Comparison of ENCODE assay signal across 8 cellular contexts in the genomic region with DNA sequence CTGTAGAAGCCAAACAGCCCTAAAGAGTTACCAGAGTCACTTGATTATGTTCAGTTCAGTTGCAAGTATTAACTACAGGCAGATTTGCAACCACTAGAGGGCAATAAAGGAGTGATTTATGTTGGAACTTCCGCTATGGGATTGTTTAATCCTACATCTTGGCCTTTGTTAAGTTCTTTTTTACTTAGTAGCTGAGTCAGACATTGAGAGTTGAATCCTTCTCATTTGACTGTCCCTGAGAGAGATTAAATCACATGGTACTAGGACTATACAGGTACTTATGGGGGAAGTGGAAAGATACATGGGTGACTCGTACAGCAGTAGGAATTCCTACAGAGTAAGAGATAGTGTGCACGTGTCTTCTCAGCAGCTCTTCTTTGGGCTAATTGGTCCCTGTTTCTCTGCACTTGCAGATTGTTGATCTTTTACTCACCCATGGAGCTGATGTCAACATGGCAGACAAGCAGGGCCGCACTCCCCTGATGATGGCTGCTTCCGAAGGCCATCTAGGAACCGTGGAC. TPM values are rescaled to one million over a fixed set of nuclear protein-coding genes. Genes with fewer than 3 reads are reported as not detected.
DNase-seq lines count a peak whose midpoint lies in the region; ATAC-seq and TF ChIP-seq lines count a peak whose summit lies in the region.

No MANE protein-coding gene starts in this region.

- no peak overlapping the region for H3K4me3 Mint-ChIP-seq in stimulated activated naive B cell treated with anti-CD40 and anti-IgM and Interleukin-4, amounts not matched to agents 10 μg/mL and 1 μg/mL and 100 μg/mL, for 72 hours

- intact Hi-C loops in adrenal gland (cut with DNase I): loop anchor here (5.0 to 10.0 kb wide), 3 partner anchors 321 to 701 kb away; no protein-coding TSS in a partner anchor

- H2AFZ ChIP-seq in hepatocyte: no peak overlapping the region

- H3K79me2 ChIP-seq in hepatocyte: no peaks in the 10 kb centered on the region

- H3K9me2 ChIP-seq in hepatocyte (replicated peaks; ENCODE audit: insufficient read depth): no peaks in the 10 kb centered on the region

- no peak overlapping the region for H3K4me2 ChIP-seq in hepatocyte

- H3K36me3 ChIP-seq in adrenal gland (replicated peaks in 1 of 2) (no peaks in the 10 kb centered on the region), hepatocyte (replicated peaks; ENCODE audit: insufficient read depth, low read depth) (no peaks in the 10 kb centered on the region)

- H3K27ac ChIP-seq in adrenal gland (no peak overlapping the region), hepatocyte (no peak overlapping the region)

- no peak overlapping the region for H3K27ac Mint-ChIP-seq in stimulated activated naive B cell treated with anti-CD40 and anti-IgM and Interleukin-4, amounts not matched to agents 10 μg/mL and 1 μg/mL and 100 μg/mL, for 72 hours

- TF ChIP-seq POLR2A in adrenal gland (IDR thresholded peaks at IDR 0.05): no peak

- H3K27me3 ChIP-seq in adrenal gland (no peaks in the 10 kb centered on the region), hepatocyte (no peaks in the 10 kb centered on the region)

- H3K9me3 Mint-ChIP-seq in stimulated activated naive B cell treated with anti-CD40 and anti-IgM and Interleukin-4, amounts not matched to agents 10 μg/mL and 1 μg/mL and 100 μg/mL, for 72 hours: no peaks in the 10 kb centered on the region

- DNase-seq in AG10803 (ENCODE audit: low read depth) (peak; percentile 85), GM13976 (ENCODE audit: low spot score) (peak; percentile 57), NCI-H2196 treated with DMSO at 0.1 percent for 48 hours (lab: John Stamatoyannopoulos, UW; ENCODE audit: unreplicated experiment) (peak; percentile 43), adrenal gland (no peak), hepatocyte (ENCODE audit: low spot score) (peak; percentile 78), GM19238 (ENCODE audit: insufficient read length, low spot score) (no peak)
- DNase-seq in stimulated activated naive B cell treated with anti-CD40 and anti-IgM and Interleukin-4, amounts not matched to agents 10 μg/mL and 1 μg/mL and 100 μg/mL, for 72 hours: no peak

- no peaks in the 10 kb centered on the region for H4K20me1 ChIP-seq in hepatocyte (ENCODE audit: insufficient read depth, poor library complexity, severe bottlenecking)

- H3K4me3 ChIP-seq in AG10803 (ENCODE audit: low read length) (no peak overlapping the region), adrenal gland (no peak overlapping the region), hepatocyte (no peak overlapping the region)

- no peaks in the 10 kb centered on the region for H3K9me3 ChIP-seq in adrenal gland (replicated peaks in 1 of 3)
- H3K9me3 ChIP-seq in hepatocyte (ENCODE audit: low read depth): no peaks in the 10 kb centered on the region

- in situ Hi-C loops in GM13976 (cut with MboI; ENCODE audit: low sequenced_read_pairs, unreplicated experiment): loop anchor here (25.0 kb wide), 1 partner anchor 718 kb away; no protein-coding TSS in a partner anchor

- WGBS in adrenal gland, 4 donors: 71 to 76% (median 74%) methylated on average over 6 of the region's 6 CpGs
- 88% methylated on average over 6 of the region's 6 CpGs for WGBS in hepatocyte (ENCODE audit: low lambda C conversion rate, missing lambda C conversion rate)

- no peaks in the 10 kb centered on the region for H3K27me3 Mint-ChIP-seq in stimulated activated naive B cell treated with anti-CD40 and anti-IgM and Interleukin-4, amounts not matched to agents 10 μg/mL and 1 μg/mL and 100 μg/mL, for 72 hours

- H3K4me1 Mint-ChIP-seq in stimulated activated naive B cell treated with anti-CD40 and anti-IgM and Interleukin-4, amounts not matched to agents 10 μg/mL and 1 μg/mL and 100 μg/mL, for 72 hours: peaks cover 2 to 5% of the 10 kb centered on the region in 2 donors

- peak; percentile 57 for ATAC-seq in stimulated activated naive B cell treated with anti-CD40 and anti-IgM and Interleukin-4, amounts not matched to agents 10 μg/mL and 1 μg/mL and 100 μg/mL, for 72 hours (replicated peaks)
- no peak for ATAC-seq in HG03045 (IDR thresholded peaks at IDR 0.05; ENCODE audit: unreplicated experiment)

- TF ChIP-seq CTCF in AG10803 (conservative IDR thresholded peaks at IDR 0.05; ENCODE audit: low read length): peak; percentile 71
- peak; percentile 62 for TF ChIP-seq CTCF in GM13976 (IDR thresholded peaks at IDR 0.05; ENCODE audit: borderline replicate concordance, control extremely low read depth, extremely low read depth, insufficient read depth, missing control alignments)
- TF ChIP-seq CTCF in adrenal gland (IDR thresholded peaks at IDR 0.05): peak; percentile 63 to 80 (median 68)
- TF ChIP-seq CTCF in hepatocyte (IDR thresholded peaks at IDR 0.05; ENCODE audit: poor library complexity): peak; percentile 63

- H3K4me1 ChIP-seq in adrenal gland (replicated peaks in 1 of 2) (no peaks in the 10 kb centered on the region), hepatocyte (ENCODE audit: insufficient read depth) (no peaks in the 10 kb centered on the region)

- no peaks in the 10 kb centered on the region for H3K36me3 Mint-ChIP-seq in stimulated activated naive B cell treated with anti-CD40 and anti-IgM and Interleukin-4, amounts not matched to agents 10 μg/mL and 1 μg/mL and 100 μg/mL, for 72 hours

RNA-seq across cellular contexts. Expression of gene CYB561, which starts 40.3 kb away (rescaled TPM):
- total RNA-seq in adrenal gland (100 to 1,000 TPM in 2 of 8 donors, 10 to 100 TPM in 6; 38.7 to 195 (median 68.4) TPM), hepatocyte (12.9 and 15.1 TPM in 2 replicates)
- polyA plus RNA-seq in adrenal gland (100 to 1,000 TPM in 2 of 3 donors, 10 to 100 TPM in 1; 38.8 to 116 (median 113) TPM), hepatocyte (20.2 and 20.6 TPM in 2 replicates)

Comparison
In these comparisons a context has a peak if more than half of its experiments do, and no peak if none do; other contexts are left out.
1. DNase-seq: peak in AG10803 (single experiment), GM13976 (single experiment), NCI-H2196 treated with DMSO at 0.1 percent for 48 hours (single experiment) and hepatocyte (single experiment); none in adrenal gland (0 of 7), stimulated activated naive B cell treated with anti-CD40 and anti-IgM and Interleukin-4, amounts not matched to agents 10 μg/mL and 1 μg/mL and 100 μg/mL, for 72 hours (single experiment) and GM19238 (single experiment).
2. Peak in every context shown above with its lines, with median percentiles within 50 percentile points of each other: CTCF ChIP-seq.